ENCODE assay signal across 8 cellular contexts in genomic region chr3:120147072-120147871, GRCh38. TPM values are rescaled to one million over a fixed set of nuclear protein-coding genes. Genes with fewer than 3 reads are reported as not detected.
DNase-seq lines count a peak whose midpoint lies in the region; ATAC-seq and TF ChIP-seq lines count a peak whose summit lies in the region.

No MANE protein-coding gene starts in this region.

- H3K18ac ChIP-seq in trophoblast cell (ENCODE audit: low read length) = peak overlapping the region; percentile 80

- intact Hi-C loops in CD8-positive, alpha-beta T cell (cut with DNase I, micrococcal nuclease) = loop anchor here (1.0 to 5.0 kb wide), 5 partner anchors 54 to 326 kb away; no protein-coding TSS in a partner anchor
- intact Hi-C loops in uterus (cut with DNase I; ENCODE audit: low total_unique reads) = no loop called here
- intact Hi-C loops in ovary (cut with DNase I) = loop anchor here in 1 of 4 donors (5.0 kb wide), 1 partner anchor 1505 kb away; no protein-coding TSS in a partner anchor

- H3K27me3 Mint-ChIP-seq in CD8-positive, alpha-beta T cell (ENCODE audit: low read depth) = no peaks in the 10 kb centered on the region

- H2BK120ac ChIP-seq in trophoblast cell (ENCODE audit: insufficient read depth, low read length, poor library complexity) = peak overlapping the region; percentile 80

- H3K9me3 ChIP-seq in CD8-positive, alpha-beta T cell (ENCODE audit: low read length) = no peaks in the 10 kb centered on the region
- H3K9me3 ChIP-seq in trophoblast cell (ENCODE audit: insufficient read depth, low read depth, low read length) = no peaks in the 10 kb centered on the region
- no peaks in the 10 kb centered on the region for H3K9me3 ChIP-seq in uterus
- no peaks in the 10 kb centered on the region for H3K9me3 ChIP-seq in ovary

- H3K4me1 Mint-ChIP-seq in CD8-positive, alpha-beta T cell (ENCODE audit: low read depth) = peaks cover 22% of the 10 kb centered on the region

- peak overlapping the region; percentile 7 for H3K9ac ChIP-seq in trophoblast cell (ENCODE audit: low read length)

- H3K79me1 ChIP-seq in trophoblast cell (ENCODE audit: low read length) = peaks cover 16% of the 10 kb centered on the region

- peak; percentile 62 for TF ChIP-seq CTCF in CD8-positive, alpha-beta T cell (IDR thresholded peaks at IDR 0.05)
- no peak for TF ChIP-seq CTCF in uterus (IDR thresholded peaks at IDR 0.05)
- TF ChIP-seq CTCF in ovary (IDR thresholded peaks at IDR 0.05) = no peak

- peak; percentile 98 for ATAC-seq in CD8-positive, alpha-beta T cell
- ATAC-seq in HG02588 (IDR thresholded peaks at IDR 0.05; ENCODE audit: unreplicated experiment) (peak; percentile 38), GM19351 (IDR thresholded peaks at IDR 0.05; ENCODE audit: unreplicated experiment) (no peak)

- no peak overlapping the region for H4K12ac ChIP-seq in trophoblast cell (ENCODE audit: low read depth, low read length)

- peak overlapping the region; percentile 12 for H3K4me2 ChIP-seq in trophoblast cell (ENCODE audit: low read length)

- H3K23ac ChIP-seq in trophoblast cell (ENCODE audit: low read length) = no peak overlapping the region

- H4K8ac ChIP-seq in trophoblast cell (ENCODE audit: low read depth, low read length) = peak overlapping the region; percentile 32

- H2AFZ ChIP-seq in trophoblast cell (ENCODE audit: insufficient read depth, low read length, poor library complexity) = no peak overlapping the region

- H2AK5ac ChIP-seq in trophoblast cell (ENCODE audit: low read length) = peak overlapping the region; percentile 52

- POLR2A ChIA-PET in CD8-positive, alpha-beta T cell (lab: Charles Lee) = interaction anchor here (0.8 to 2.3 kb wide), 3 partner anchors 52 to 256 kb away, joined by 3 to 13 read pairs (median 3); partner anchors contain the start of gene GSK3B

- CTCF ChIA-PET in CD8-positive, alpha-beta T cell (lab: Charles Lee) = interaction anchor here (0.6 to 7.8 kb wide), 44 partner anchors 10 to 464 kb away, joined by 3 to 156 read pairs (median 4); partner anchors contain the start of gene GSK3B

- H3K4me3 ChIP-seq in CD8-positive, alpha-beta T cell (ENCODE audit: low read depth, low read length) = no peak overlapping the region
- H3K4me3 ChIP-seq in trophoblast cell (ENCODE audit: low read depth, low read length) = no peak overlapping the region
- H3K4me3 ChIP-seq in uterus = no peak overlapping the region
- no peak overlapping the region for H3K4me3 ChIP-seq in ovary

- no peak overlapping the region for H3K4me3 Mint-ChIP-seq in CD8-positive, alpha-beta T cell

- peak; percentile 7 to 75 (median 51) for DNase-seq in CD8-positive, alpha-beta T cell
- DNase-seq in RPMI8226 (peak; percentile 22), trophoblast cell (peak; percentile 63 to 75), uterus (no peak), ovary (no peak)
- DNase-seq in central memory CD4-positive, alpha-beta T cell = peak; percentile 37

- peaks cover 10% of the 10 kb centered on the region for H3K4me1 ChIP-seq in CD8-positive, alpha-beta T cell (ENCODE audit: insufficient read depth, low read length)
- H3K4me1 ChIP-seq in trophoblast cell (ENCODE audit: control insufficient read depth in 1 of 2, insufficient read depth in 2 of 2, low read length in 2 of 2) (peaks cover 15 to 28% of the 10 kb centered on the region in 2 experiments), uterus (no peaks in the 10 kb centered on the region), ovary (ENCODE audit: insufficient read depth) (no peaks in the 10 kb centered on the region)

- H3K36me3 Mint-ChIP-seq in CD8-positive, alpha-beta T cell = no peaks in the 10 kb centered on the region

- H2BK5ac ChIP-seq in trophoblast cell (ENCODE audit: low read depth, low read length, poor library complexity) = peak overlapping the region; percentile 58

- no peak overlapping the region for H3K4ac ChIP-seq in trophoblast cell (ENCODE audit: low read depth, low read length)

- no peak for TF ChIP-seq EP300 in ovary (IDR thresholded peaks at IDR 0.05)

- H2BK12ac ChIP-seq in trophoblast cell (ENCODE audit: low read length) = peak overlapping the region; percentile 83

- H3K79me2 ChIP-seq in trophoblast cell (ENCODE audit: control insufficient read depth, insufficient read depth, low read length, poor library complexity) = peaks cover 2% of the 10 kb centered on the region

- no peak overlapping the region for H3K27ac ChIP-seq in CD8-positive, alpha-beta T cell (ENCODE audit: low read depth, low read length)
- H3K27ac ChIP-seq in trophoblast cell (ENCODE audit: low read depth, low read length) (peak overlapping the region; percentile 35), uterus (no peak overlapping the region), ovary (no peak overlapping the region)

- no peaks in the 10 kb centered on the region for H3K36me3 ChIP-seq in CD8-positive, alpha-beta T cell (ENCODE audit: insufficient read depth, low read length)
- H3K36me3 ChIP-seq in trophoblast cell (ENCODE audit: control insufficient read depth in 1 of 2, insufficient read depth in 2 of 2, low read length in 2 of 2) (no peaks in the 10 kb centered on the region), uterus (no peaks in the 10 kb centered on the region), ovary (no peaks in the 10 kb centered on the region)

- H3K27me3 ChIP-seq in CD8-positive, alpha-beta T cell (ENCODE audit: insufficient read depth, low read length) = no peaks in the 10 kb centered on the region
- H3K27me3 ChIP-seq in trophoblast cell (ENCODE audit: insufficient read depth, low read length) (no peaks in the 10 kb centered on the region), uterus (no peaks in the 10 kb centered on the region), ovary (no peaks in the 10 kb centered on the region)

- TF ChIP-seq POLR2A in uterus (IDR thresholded peaks at IDR 0.05) = no peak
- TF ChIP-seq POLR2A in ovary (IDR thresholded peaks at IDR 0.05) = no peak

- no CpG with 5 or more reads among the region's 6 CpGs for WGBS in trophoblast cell (ENCODE audit: extremely low coverage, insufficient coverage, insufficient read length)
- 50 to 63% (median 55%) methylated on average over 6 of the region's 6 CpGs for WGBS in ovary, 3 donors

- no peaks in the 10 kb centered on the region for H3K9me3 Mint-ChIP-seq in CD8-positive, alpha-beta T cell

- H3K27ac Mint-ChIP-seq in CD8-positive, alpha-beta T cell = peak overlapping the region; percentile 60

- peak overlapping the region; percentile 70 for H4K91ac ChIP-seq in trophoblast cell (ENCODE audit: low read depth, low read length)

- peak overlapping the region; percentile 87 for H3K14ac ChIP-seq in trophoblast cell (ENCODE audit: low read length)

RNA-seq across cellular contexts. Expression of gene GSK3B, which starts 53.0 kb away (rescaled TPM):
- total RNA-seq in CD8-positive, alpha-beta T cell = 10 to 100 TPM; 21.9 to 23.3 TPM
- 241 and 242 TPM in 2 replicates for polyA plus RNA-seq in trophoblast cell (2013)
- total RNA-seq in uterus (10 to 100 TPM; 13.5 to 53.8 (median 31.3) TPM), ovary (10 to 100 TPM; 16.0 to 38.4 (median 27.9) TPM)
- 10 to 100 TPM in 1 of 2 donors, 1 to 10 TPM in 1; 8.3 to 24.3 TPM for polyA plus RNA-seq in ovary

Comparison
In these comparisons a context has a peak if more than half of its experiments do, and no peak if none do; other contexts are left out.
1. DNase-seq: peak in CD8-positive, alpha-beta T cell (7 of 7), RPMI8226 (single experiment), central memory CD4-positive, alpha-beta T cell (single experiment) and trophoblast cell (2 of 2); none in uterus (0 of 2) and ovary (0 of 5).